21 cellular contexts compared by ENCODE assay signal in genomic region chr2:234745347-234745746, GRCh38.
DNase-seq lines count a peak whose midpoint lies in the region; ATAC-seq and TF ChIP-seq lines count a peak whose summit lies in the region.
"Had no signal": no experiment of that assay in that cellular context is flagged by ENCODE, and none has a peak within 500 bp of the region (broad histone marks: within the 10 kb centered on the region; RNA-seq: fewer than 3 reads in every experiment).

No MANE protein-coding gene starts in this region.

- peaks cover 0 to 5% of the 10 kb centered on the region in 2 donors for H3K9me3 ChIP-seq in breast epithelium
- H3K9me3 ChIP-seq: SK-N-SH, suprapubic skin had no signal

- H3K27me3 Mint-ChIP-seq in MCF 10A (ENCODE audit: insufficient read depth, unreplicated experiment), result no peaks in the 10 kb centered on the region
- H3K27me3 Mint-ChIP-seq in activated CD8-positive, alpha-beta T cell treated with anti-CD3 and anti-CD28 coated beads for 36 hours, result peaks cover 14% of the 10 kb centered on the region

- H3K36me3 ChIP-seq in breast epithelium, result no peaks in the 10 kb centered on the region
- H3K36me3 ChIP-seq: suprapubic skin had no signal

- H3K4me3 ChIP-seq in breast epithelium, result no peak overlapping the region
- H3K4me3 ChIP-seq: lung, suprapubic skin had no signal

- no peak overlapping the region for H3K4me3 Mint-ChIP-seq in MCF 10A (ENCODE audit: unreplicated experiment)
- no peak overlapping the region for H3K4me3 Mint-ChIP-seq in activated CD8-positive, alpha-beta T cell treated with anti-CD3 and anti-CD28 coated beads for 36 hours
- H3K4me3 Mint-ChIP-seq: nephron progenitor cell had no signal

- TF ChIP-seq POLR2A in breast epithelium (IDR thresholded peaks at IDR 0.05), result no peak

- no peak for ATAC-seq in foreskin keratinocyte
- no peak for ATAC-seq in activated CD8-positive, alpha-beta T cell treated with anti-CD3 and anti-CD28 coated beads for 36 hours
- no peak for ATAC-seq in GM19455 (IDR thresholded peaks at IDR 0.05; ENCODE audit: unreplicated experiment)
- ATAC-seq: right cardiac atrium had no signal

- TF ChIP-seq CTCF in MCF 10A (IDR thresholded peaks at IDR 0.05; ENCODE audit: unreplicated experiment) (peak; percentile 2), breast epithelium (IDR thresholded peaks at IDR 0.05) (no peak), VCaP (conservative IDR thresholded peaks at IDR 0.05) (0 out of 2 replicates have a peak, but pooled peaks have one; percentile 24), foreskin keratinocyte (conservative IDR thresholded peaks at IDR 0.05) (peak; percentile 42)
- TF ChIP-seq CTCF in activated CD8-positive, alpha-beta T cell treated with anti-CD3 and anti-CD28 coated beads for 36 hours (IDR thresholded peaks at IDR 0.05), result no peak

- peaks cover 11% of the 10 kb centered on the region for H3K4me1 Mint-ChIP-seq in MCF 10A (ENCODE audit: insufficient read depth, unreplicated experiment)
- no peaks in the 10 kb centered on the region for H3K4me1 Mint-ChIP-seq in activated CD8-positive, alpha-beta T cell treated with anti-CD3 and anti-CD28 coated beads for 36 hours (ENCODE audit: low read depth)
- H3K4me1 Mint-ChIP-seq: nephron progenitor cell had no signal

- no peak overlapping the region for H3K27ac Mint-ChIP-seq in MCF 10A (ENCODE audit: low read depth, unreplicated experiment)
- H3K27ac Mint-ChIP-seq in activated CD8-positive, alpha-beta T cell treated with anti-CD3 and anti-CD28 coated beads for 36 hours, result no peak overlapping the region
- H3K27ac Mint-ChIP-seq: nephron progenitor cell had no signal

- H3K4me1 ChIP-seq in breast epithelium (no peaks in the 10 kb centered on the region), foreskin keratinocyte (no peaks in the 10 kb centered on the region)
- H3K4me1 ChIP-seq: suprapubic skin had no signal

- H3K27ac ChIP-seq in breast epithelium (no peak overlapping the region), VCaP (no peak overlapping the region), foreskin keratinocyte (no peak overlapping the region)
- H3K27ac ChIP-seq: suprapubic skin had no signal

- H3K36me3 Mint-ChIP-seq in MCF 10A (ENCODE audit: insufficient read depth, unreplicated experiment), result no peaks in the 10 kb centered on the region
- no peaks in the 10 kb centered on the region for H3K36me3 Mint-ChIP-seq in activated CD8-positive, alpha-beta T cell treated with anti-CD3 and anti-CD28 coated beads for 36 hours (ENCODE audit: low read depth)

- no peaks in the 10 kb centered on the region for H3K27me3 ChIP-seq in breast epithelium
- H3K27me3 ChIP-seq in foreskin keratinocyte, result no peaks in the 10 kb centered on the region
- H3K27me3 ChIP-seq: suprapubic skin had no signal

- CTCF ChIA-PET in MCF 10A (lab: Yijun Ruan, JAX), result interaction anchor here (0.5 to 0.9 kb wide), 3 partner anchors 12 to 1916 kb away, joined by 3 to 4 read pairs (median 3); no protein-coding TSS in a partner anchor
- CTCF ChIA-PET in activated CD8-positive, alpha-beta T cell treated with anti-CD3 and anti-CD28 coated beads for 36 hours (lab: Charles Lee), result no interaction called here

- BruUV-seq in MCF 10A (replicated peaks; lab: Mats Ljungman, UMichigan), result no TSS peak

- POLR2A ChIA-PET in MCF 10A (lab: Yijun Ruan, JAX), result no interaction called here
- POLR2A ChIA-PET in activated CD8-positive, alpha-beta T cell treated with anti-CD3 and anti-CD28 coated beads for 36 hours (lab: Charles Lee), result no interaction called here

- intact Hi-C loops in MCF 10A (cut with micrococcal nuclease), result no loop called here
- intact Hi-C loops in breast epithelium (cut with DNase I; ENCODE audit: low total_unique reads), result no loop called here
- intact Hi-C loops in activated CD8-positive, alpha-beta T cell treated with anti-CD3 and anti-CD28 coated beads for 36 hours (cut with micrococcal nuclease), result no loop called here

- peaks cover 17% of the 10 kb centered on the region for H3K9me3 Mint-ChIP-seq in MCF 10A (ENCODE audit: unreplicated experiment)
- H3K9me3 Mint-ChIP-seq in activated CD8-positive, alpha-beta T cell treated with anti-CD3 and anti-CD28 coated beads for 36 hours, result no peaks in the 10 kb centered on the region

- DNase-seq in MCF 10A (ENCODE audit: unreplicated experiment) (no peak), breast epithelium (ENCODE audit: low spot score in 2 of 2) (no peak), foreskin keratinocyte (no peak), AML-193 (lab: John Stamatoyannopoulos, UW) (no peak), COLO668 (lab: John Stamatoyannopoulos, UW; ENCODE audit: unreplicated experiment) (no peak)
- DNase-seq in activated CD8-positive, alpha-beta T cell treated with anti-CD3 and anti-CD28 coated beads for 36 hours, result no peak
- DNase-seq: ACHN; activated gamma-delta T cell; anterior cingulate cortex; foreskin melanocyte; KG1; NCI-H1417 treated with DMSO at 0.1 percent for 48 hours; NCI-H2227 treated with DMSO at 0.1 percent for 48 hours; nephron progenitor cell; right cardiac atrium; SK-N-SH; stimulated activated CD4-positive, alpha-beta T cell treated with anti-CD3 and anti-CD28 coated beads, Interleukin-1b, Interleukin-23, amount 100 ng/mL, for 48 hours had no signal

Comparison
In these comparisons a context has a peak if more than half of its experiments do, and no peak if none do; other contexts are left out.
1. CTCF ChIP-seq: peak in MCF 10A (single experiment), VCaP (single experiment) and foreskin keratinocyte (single experiment); none in breast epithelium (0 of 3) and activated CD8-positive, alpha-beta T cell treated with anti-CD3 and anti-CD28 coated beads for 36 hours (single experiment).